Comparison of ENCODE assay signal across 36 cellular contexts in genomic region chr5:149366169-149366750, GRCh38. TPM values are rescaled to one million over a fixed set of nuclear protein-coding genes. Genes with fewer than 3 reads are reported as not detected.
"Had no signal": no experiment of that assay in that cellular context is flagged by ENCODE, and none has a peak within 500 bp of the region (broad histone marks: within the 10 kb centered on the region; RNA-seq: fewer than 3 reads in every experiment).

No MANE protein-coding gene starts in this region.

- H3K4me1 ChIP-seq: prostate gland, thyroid gland, upper lobe of right lung had no signal

- H3K27ac Mint-ChIP-seq: activated CD4-positive, alpha-beta memory T cell treated with anti-CD3 and anti-CD28 coated beads for 36 hours; activated CD4-positive, alpha-beta T cell treated with anti-CD3 and anti-CD28 coated beads, Interleukin-2, amount 10 ng/mL, durations not matched to agents 24 days and 14 days; activated T-helper 1 cell treated with anti-CD3 and anti-CD28 coated beads, Interleukin-12 subunit alpha, Interleukin-12 subunit beta, Interleukin-2, Interleukin-4 antibody, amounts not matched to agents 30 ng/mL and 10 ng/mL and 1 ng/mL, durations not matched to agents 14 hours and 24 hours and 36 hours; natural killer cell treated with Interleukin-12 subunit alpha and Interleukin-12 subunit beta and Interleukin-15 and Interleukin-18, amount 100 ng/mL, for 72 hours; stimulated activated naive B cell treated with anti-CD40 and anti-IgM and Interleukin-4, amounts not matched to agents 10 μg/mL and 1 μg/mL and 100 μg/mL, for 72 hours had no signal

- H3K27me3 Mint-ChIP-seq: activated CD4-positive, alpha-beta memory T cell treated with anti-CD3 and anti-CD28 coated beads for 36 hours; activated CD4-positive, alpha-beta T cell treated with anti-CD3 and anti-CD28 coated beads, Interleukin-2, amount 10 ng/mL, durations not matched to agents 24 days and 14 days; effector memory CD8-positive, alpha-beta T cell; natural killer cell treated with Interleukin-12 subunit alpha and Interleukin-12 subunit beta and Interleukin-15 and Interleukin-18, amount 100 ng/mL, for 72 hours; stimulated activated naive B cell treated with anti-CD40 and anti-IgM and Interleukin-4, amounts not matched to agents 10 μg/mL and 1 μg/mL and 100 μg/mL, for 72 hours had no signal

- H3K9me3 Mint-ChIP-seq: activated CD4-positive, alpha-beta memory T cell treated with anti-CD3 and anti-CD28 coated beads for 36 hours; activated CD4-positive, alpha-beta T cell treated with anti-CD3 and anti-CD28 coated beads, Interleukin-2, amount 10 ng/mL, durations not matched to agents 24 days and 14 days; activated T-helper 1 cell treated with anti-CD3 and anti-CD28 coated beads, Interleukin-12 subunit alpha, Interleukin-12 subunit beta, Interleukin-2, Interleukin-4 antibody, amounts not matched to agents 30 ng/mL and 10 ng/mL and 1 ng/mL, durations not matched to agents 14 hours and 24 hours and 36 hours; effector memory CD8-positive, alpha-beta T cell; natural killer cell treated with Interleukin-12 subunit alpha and Interleukin-12 subunit beta and Interleukin-15 and Interleukin-18, amount 100 ng/mL, for 72 hours; stimulated activated naive B cell treated with anti-CD40 and anti-IgM and Interleukin-4, amounts not matched to agents 10 μg/mL and 1 μg/mL and 100 μg/mL, for 72 hours had no signal

- H3K27me3 ChIP-seq: brain microvascular endothelial cell, gastroesophageal sphincter, hepatocyte, stomach, thyroid gland, upper lobe of right lung had no signal

- H3K27ac ChIP-seq: brain microvascular endothelial cell, hepatocyte, prostate gland, thyroid gland, upper lobe of right lung, WERI-Rb-1 had no signal

- H3K4me1 Mint-ChIP-seq: activated CD4-positive, alpha-beta T cell treated with anti-CD3 and anti-CD28 coated beads, Interleukin-2, amount 10 ng/mL, durations not matched to agents 24 days and 14 days had no signal

- ATAC-seq: effector memory CD8-positive, alpha-beta T cell; gastroesophageal sphincter; mucosa of descending colon; stimulated activated naive B cell treated with anti-CD40 and anti-IgM and Interleukin-4, amounts not matched to agents 10 μg/mL and 1 μg/mL and 100 μg/mL, for 72 hours had no signal

- H3K36me3 ChIP-seq: brain microvascular endothelial cell, gastroesophageal sphincter, prostate gland, stomach, thyroid gland, upper lobe of right lung, WERI-Rb-1 had no signal

- H3K4me3 ChIP-seq: gastroesophageal sphincter, hepatocyte, mucosa of descending colon, prostate gland, stomach, thyroid gland, upper lobe of right lung had no signal

- DNase-seq: activated CD4-positive, alpha-beta memory T cell treated with anti-CD3 and anti-CD28 coated beads for 36 hours; activated CD4-positive, alpha-beta T cell treated with anti-CD3 and anti-CD28 coated beads, Interleukin-2, amount 10 ng/mL, durations not matched to agents 24 days and 14 days; activated CD8-positive, alpha-beta memory T cell treated with anti-CD3 and anti-CD28 coated beads, Interleukin-2, amount 50 U/mL, for 4 hours; activated effector memory CD4-positive, alpha-beta T cell treated with anti-CD3 and anti-CD28 coated beads, Interleukin-2, amount 50 U/mL, for 16 hours; activated naive CD4-positive, alpha-beta T cell treated with anti-CD3 and anti-CD28 coated beads, Interleukin-2, amount 50 U/mL, for 16 hours; activated T-cell treated with anti-CD3 and anti-CD28 coated beads, Interleukin-2, amount 50 U/mL, for 1 hour; amniotic stem cell; brain microvascular endothelial cell; cortex of kidney; effector memory CD8-positive, alpha-beta T cell; islet precursor cell; left cardiac atrium; left ventricle myocardium superior; mucosa of descending colon; retina; stimulated activated CD4-positive, alpha-beta T cell treated with anti-CD3 and anti-CD28 coated beads, Interleukin-15, amount 100 ng/mL, for 24 hours; stimulated activated CD4-positive, alpha-beta T cell treated with anti-CD3 and anti-CD28 coated beads, Interleukin-2, amount 100 ng/mL, for 24 hours; stimulated activated naive B cell treated with anti-CD40 and anti-IgM and Interleukin-4, amounts not matched to agents 10 μg/mL and 1 μg/mL and 100 μg/mL, for 72 hours; stomach; T-helper 9 cell; thyroid gland; upper lobe of right lung; WERI-Rb-1 had no signal

- H3K4me3 Mint-ChIP-seq: activated CD4-positive, alpha-beta memory T cell treated with anti-CD3 and anti-CD28 coated beads for 36 hours; activated CD4-positive, alpha-beta T cell treated with anti-CD3 and anti-CD28 coated beads, Interleukin-2, amount 10 ng/mL, durations not matched to agents 24 days and 14 days; activated T-helper 1 cell treated with anti-CD3 and anti-CD28 coated beads, Interleukin-12 subunit alpha, Interleukin-12 subunit beta, Interleukin-2, Interleukin-4 antibody, amounts not matched to agents 30 ng/mL and 10 ng/mL and 1 ng/mL, durations not matched to agents 14 hours and 24 hours and 36 hours; effector memory CD8-positive, alpha-beta T cell; natural killer cell treated with Interleukin-12 subunit alpha and Interleukin-12 subunit beta and Interleukin-15 and Interleukin-18, amount 100 ng/mL, for 72 hours; stimulated activated naive B cell treated with anti-CD40 and anti-IgM and Interleukin-4, amounts not matched to agents 10 μg/mL and 1 μg/mL and 100 μg/mL, for 72 hours had no signal

- H3K9me3 ChIP-seq: gastroesophageal sphincter, mucosa of descending colon, prostate gland, stomach, thyroid gland, upper lobe of right lung had no signal

RNA-seq across cellular contexts. Expression of gene IL17B, which starts 12.8 kb away (rescaled TPM):
- total RNA-seq: activated CD4-positive, alpha-beta memory T cell treated with anti-CD3 and anti-CD28 coated beads for 36 hours; activated CD4-positive, alpha-beta T cell treated with anti-CD3 and anti-CD28 coated beads, Interleukin-2, amount 10 ng/mL, durations not matched to agents 24 days and 14 days; activated CD8-positive, alpha-beta memory T cell treated with anti-CD3 and anti-CD28 coated beads for 36 hours; activated T-helper 1 cell treated with anti-CD3 and anti-CD28 coated beads, Interleukin-12 subunit alpha, Interleukin-12 subunit beta, Interleukin-2, Interleukin-4 antibody, amounts not matched to agents 30 ng/mL and 10 ng/mL and 1 ng/mL, durations not matched to agents 14 hours and 24 hours and 36 hours; cardiac septum; fibroblast of lung; fibroblast of villous mesenchyme; hepatocyte; left ventricle myocardium superior; lung microvascular endothelial cell; mesenteric fat pad; natural killer cell treated with Interleukin-12 subunit alpha and Interleukin-12 subunit beta and Interleukin-15 and Interleukin-18, amount 100 ng/mL, for 72 hours; osteocyte; T-helper 1 cell treated with Interleukin-12 subunit alpha and Interleukin-12 subunit beta and Interleukin-4 antibody, amounts not matched to agents 30 ng/mL and 1 ng/mL, for 36 hours; upper lobe of right lung had no signal
- polyA plus RNA-seq: hepatocyte had no signal
